Comparison of ENCODE assay signal across 13 cellular contexts in the genomic region with DNA sequence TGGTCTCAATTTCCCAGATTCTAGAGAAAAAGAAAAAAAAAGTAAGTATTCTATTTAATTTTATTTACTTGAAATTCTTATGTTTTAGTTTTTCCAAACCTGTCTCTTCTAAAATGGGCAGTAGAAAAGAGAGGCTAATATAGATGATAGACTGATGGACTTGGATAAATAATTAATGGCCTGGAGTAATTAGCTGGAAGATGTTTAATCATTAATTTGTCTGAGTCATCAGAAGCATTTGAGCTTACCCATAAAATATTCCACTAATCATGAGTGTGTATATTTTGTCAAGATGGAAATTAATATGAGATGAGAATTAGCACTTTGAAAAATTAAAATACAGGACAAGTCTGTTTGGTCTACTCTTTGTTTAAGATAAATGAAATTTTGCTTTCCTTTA.
DNase-seq lines count a peak whose midpoint lies in the region; ATAC-seq, FAIRE-seq and TF ChIP-seq lines count a peak whose summit lies in the region.
"Had no signal": no experiment of that assay in that cellular context is flagged by ENCODE, and none has a peak within 500 bp of the region (broad histone marks: within the 10 kb centered on the region; RNA-seq: fewer than 3 reads in every experiment).

No MANE protein-coding gene starts in this region.

- peak overlapping the region; percentile 64 for H3K4me3 Mint-ChIP-seq in nephron progenitor cell
- H3K4me3 Mint-ChIP-seq: CD4-positive, alpha-beta T cell had no signal

- H3K4me1 Mint-ChIP-seq in nephron progenitor cell, result peaks cover 74% of the 10 kb centered on the region

- FAIRE-seq in islet of Langerhans (lab: Jason Lieb, UNC), result peak; percentile 83
- FAIRE-seq: H1 had no signal

- no peaks in the 10 kb centered on the region for H3K27me3 Mint-ChIP-seq in nephron progenitor cell (ENCODE audit: low read depth, poor library complexity)

- TF ChIP-seq CTCF in nephron progenitor cell (IDR thresholded peaks at IDR 0.05), result no peak

- H3K9me3 Mint-ChIP-seq in nephron progenitor cell, result peaks cover 18% of the 10 kb centered on the region
- H3K9me3 Mint-ChIP-seq: CD4-positive, alpha-beta T cell had no signal

- H3K27ac Mint-ChIP-seq in nephron progenitor cell, result peak overlapping the region; percentile 99
- H3K27ac Mint-ChIP-seq: CD4-positive, alpha-beta T cell had no signal

- peaks cover 20% of the 10 kb centered on the region for H3K36me3 Mint-ChIP-seq in nephron progenitor cell (ENCODE audit: low read depth)

- intact Hi-C loops in head of caudate nucleus (cut with DNase I), result no loop called here

- no peak for ATAC-seq in GM18867 (IDR thresholded peaks at IDR 0.05; ENCODE audit: unreplicated experiment)

- DNase-seq in HT-29 (ENCODE audit: low spot score), result peak; percentile 65
- DNase-seq in nephron progenitor cell, result no peak
- peak; percentile 75 for DNase-seq in renal cortical epithelial cell (ENCODE audit: low read depth)
- no peak for DNase-seq in head of caudate nucleus
- DNase-seq in DMS 273 (lab: John Stamatoyannopoulos, UW; ENCODE audit: unreplicated experiment), result no peak
- no peak for DNase-seq in NCI-H187 treated with DMSO at 0.1 percent for 48 hours (lab: John Stamatoyannopoulos, UW)
- DNase-seq: ACHN; C1 segment of cervical spinal cord; CD4-positive, alpha-beta T cell; GF-D8 had no signal

Comparison
In these comparisons a context has a peak if more than half of its experiments do, and no peak if none do; other contexts are left out.
1. DNase-seq: peak in HT-29 (single experiment) and renal cortical epithelial cell (single experiment); none in nephron progenitor cell (single experiment), head of caudate nucleus (0 of 42), DMS 273 (single experiment) and NCI-H187 treated with DMSO at 0.1 percent for 48 hours (single experiment).